ENCODE assay signal across 8 cellular contexts in the genomic region with DNA sequence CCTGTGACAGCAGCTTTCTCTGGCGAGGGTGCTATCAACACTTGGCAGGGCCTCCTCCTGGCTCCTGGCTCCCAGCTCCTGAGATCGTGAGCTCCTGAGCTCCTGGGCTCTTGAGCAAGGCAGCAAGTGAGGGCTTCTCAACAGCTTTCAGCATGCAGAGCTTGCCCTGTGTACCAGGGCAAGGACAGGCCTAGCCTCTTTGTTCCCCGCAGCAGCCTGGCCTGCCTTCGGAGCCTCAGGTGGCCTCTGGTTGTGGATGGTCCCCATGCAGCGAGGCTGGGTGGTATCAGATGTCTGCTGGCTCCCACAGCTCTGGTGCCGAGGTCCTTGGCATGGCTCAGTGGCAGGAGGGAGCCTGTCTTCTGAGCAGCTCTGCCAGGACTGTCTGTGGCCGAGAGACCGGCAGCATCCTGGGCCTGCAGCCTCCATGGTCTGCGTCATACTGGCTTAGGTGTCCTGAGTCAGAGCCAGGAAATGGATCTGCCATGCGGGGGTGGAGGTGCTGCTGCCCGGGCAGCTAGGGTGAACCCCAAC. TPM values are rescaled to one million over a fixed set of nuclear protein-coding genes. Genes with fewer than 3 reads are reported as not detected.
DNase-seq lines count a peak whose midpoint lies in the region; ATAC-seq and TF ChIP-seq lines count a peak whose summit lies in the region.

No MANE protein-coding gene starts in this region.

- peak; percentile 36 for DNase-seq in NCI-H1092 (lab: John Stamatoyannopoulos, UW)
- no peak for DNase-seq in esophagus muscularis mucosa (ENCODE audit: extremely low spot score)
- no peak for DNase-seq in natural killer cell
- DNase-seq in Kasumi-1 (lab: John Stamatoyannopoulos, UW), result no peak
- DNase-seq in NCI-H2107 treated with DMSO at 0.1 percent for 48 hours (lab: John Stamatoyannopoulos, UW; ENCODE audit: unreplicated experiment), result no peak
- no peak for DNase-seq in activated gamma-delta T cell treated with Interleukin-2 at 50 U/mL for 16 hours

- peak overlapping the region; percentile 65 to 86 for H3K27ac Mint-ChIP-seq in natural killer cell

- peak overlapping the region; percentile 29; the same call in 1 of the 2 replicates for H3K4me3 ChIP-seq in ACC112 (ENCODE audit: low read depth, low read length)
- H3K4me3 ChIP-seq in esophagus muscularis mucosa, result no peak overlapping the region

- TF ChIP-seq POLR2A in esophagus muscularis mucosa (IDR thresholded peaks at IDR 0.05; ENCODE audit: low read depth), result no peak

- no peaks in the 10 kb centered on the region for H3K9me3 Mint-ChIP-seq in natural killer cell

- peaks cover 89% of the 10 kb centered on the region for H3K79me2 ChIP-seq in ACC112 (ENCODE audit: control insufficient read depth, insufficient read depth, low read length, unreplicated experiment)

- no peaks in the 10 kb centered on the region for H3K27me3 Mint-ChIP-seq in natural killer cell (ENCODE audit: low read depth in 2 of 2)

- TF ChIP-seq EP300 in esophagus muscularis mucosa (IDR thresholded peaks at IDR 0.05), result peak; percentile 8

- peaks cover 64% of the 10 kb centered on the region for H3K4me1 ChIP-seq in ACC112 (ENCODE audit: control insufficient read depth, insufficient read depth, low read length, unreplicated experiment)
- peaks cover 99 to 100% (median 100%) of the 10 kb centered on the region in 4 donors for H3K4me1 ChIP-seq in esophagus muscularis mucosa

- 29% methylated on average over 1 of the region's 11 CpGs for WGBS in esophagus muscularis mucosa

- H3K36me3 ChIP-seq in ACC112 (ENCODE audit: insufficient read depth, low read length) (no peaks in the 10 kb centered on the region), esophagus muscularis mucosa (peaks cover 0 to 16% (median 10%) of the 10 kb centered on the region in 4 donors)

- peaks cover 70 to 87% of the 10 kb centered on the region in 2 donors for H3K4me1 Mint-ChIP-seq in natural killer cell

- peak overlapping the region; percentile 84 for H3K27ac ChIP-seq in ACC112 (ENCODE audit: low read depth, low read length)
- peak overlapping the region; percentile 77 to 87 (median 86) for H3K27ac ChIP-seq in esophagus muscularis mucosa (replicated peaks in 1 of 4)

- ATAC-seq in natural killer cell (peak in 2 of 3 donors; percentile 25 to 48), GM21526 (IDR thresholded peaks at IDR 0.05; ENCODE audit: low FRiP score, unreplicated experiment) (no peak)

- H3K27me3 ChIP-seq in ACC112 (ENCODE audit: insufficient read depth, low read length) (no peaks in the 10 kb centered on the region), esophagus muscularis mucosa (no peaks in the 10 kb centered on the region)

- H3K4me3 Mint-ChIP-seq in natural killer cell, result no peak overlapping the region

- TF ChIP-seq CTCF in esophagus muscularis mucosa (IDR thresholded peaks at IDR 0.05) (no peak), natural killer cell (IDR thresholded peaks at IDR 0.05) (no peak)

- no peaks in the 10 kb centered on the region for H3K36me3 Mint-ChIP-seq in natural killer cell

- intact Hi-C loops in esophagus muscularis mucosa (cut with DNase I), result no loop called here
- intact Hi-C loops in natural killer cell (cut with micrococcal nuclease), result no loop called here

- H2AFZ ChIP-seq in ACC112 (ENCODE audit: low read length, unreplicated experiment), result no peak overlapping the region

- H3K9me3 ChIP-seq in esophagus muscularis mucosa, result no peaks in the 10 kb centered on the region

RNA-seq across cellular contexts. Expression of a gene that starts 44.2 kb away (rescaled TPM):
- total RNA-seq in esophagus muscularis mucosa (10 to 100 TPM; 48.7 to 87.2 (median 66.0) TPM), natural killer cell (10 to 100 TPM; 36.5 to 51.5 (median 37.9) TPM)
